In the genomic region with DNA sequence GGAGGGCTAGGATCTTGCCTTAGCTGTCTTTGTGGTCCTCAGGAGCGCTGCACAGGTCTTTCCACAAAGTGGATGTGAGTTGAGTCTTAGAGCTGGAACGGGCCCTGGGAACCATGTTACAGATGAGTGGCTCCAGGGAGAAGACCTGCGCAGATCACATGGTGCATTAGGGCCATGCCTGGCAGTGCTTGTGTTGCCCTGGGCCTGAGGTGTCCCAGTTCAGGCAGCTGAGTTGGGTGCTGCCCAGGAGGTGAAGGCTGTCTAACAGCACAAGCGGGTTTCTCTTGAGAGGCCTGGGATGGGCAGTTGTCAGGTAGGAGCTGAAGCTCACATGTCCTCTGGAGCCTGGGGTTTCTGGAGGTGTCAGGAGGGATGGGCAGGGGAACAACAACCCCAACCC, we compare ENCODE assay signal across 1 cellular context.
TF ChIP-seq lines count a peak whose summit lies in the region.

No MANE protein-coding gene starts in this region.

TF ChIP-seq in H1, 55 proteins besides CTCF, POLR2A, EP300 and RAD21:
- TF ChIP-seq RXRA (IDR thresholded peaks at IDR 0.05; ENCODE audit: insufficient read depth, low read depth, low read length) (no peak), SP2 (IDR thresholded peaks at IDR 0.05; ENCODE audit: low read length) (no peak), SIN3A (conservative IDR thresholded peaks at IDR 0.05 in 1 of 2, IDR thresholded peaks at IDR 0.05 in 1 of 2; ENCODE audit: low read depth in 1 of 2, low read length in 2 of 2) (no peak), TBP (IDR thresholded peaks at IDR 0.05; ENCODE audit: low read depth, low read length) (no peak), TAF1 (IDR thresholded peaks at IDR 0.05; ENCODE audit: low read depth, low read length) (no peak), SUZ12 (IDR thresholded peaks at IDR 0.05; ENCODE audit: low read length) (no peak), HDAC6 (IDR thresholded peaks at IDR 0.05; ENCODE audit: low read depth, low read length) (no peak)
- TF ChIP-seq, protein P1, sequence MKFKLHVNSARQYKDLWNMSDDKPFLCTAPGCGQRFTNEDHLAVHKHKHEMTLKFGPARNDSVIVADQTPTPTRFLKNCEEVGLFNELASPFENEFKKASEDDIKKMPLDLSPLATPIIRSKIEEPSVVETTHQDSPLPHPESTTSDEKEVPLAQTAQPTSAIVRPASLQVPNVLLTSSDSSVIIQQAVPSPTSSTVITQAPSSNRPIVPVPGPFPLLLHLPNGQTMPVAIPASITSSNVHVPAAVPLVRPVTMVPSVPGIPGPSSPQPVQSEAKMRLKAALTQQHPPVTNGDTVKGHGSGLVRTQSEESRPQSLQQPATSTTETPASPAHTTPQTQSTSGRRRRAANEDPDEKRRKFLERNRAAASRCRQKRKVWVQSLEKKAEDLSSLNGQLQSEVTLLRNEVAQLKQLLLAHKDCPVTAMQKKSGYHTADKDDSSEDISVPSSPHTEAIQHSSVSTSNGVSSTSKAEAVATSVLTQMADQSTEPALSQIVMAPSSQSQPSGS (IDR thresholded peaks at IDR 0.05; ENCODE audit: low read length): no peak
